Comparison of ENCODE assay signal across 1 cellular context in genomic region chr6:169078399-169079145, GRCh38.
TF ChIP-seq lines count a peak whose summit lies in the region.

No MANE protein-coding gene starts in this region.

TF ChIP-seq in IMR-90, 13 proteins besides CTCF, POLR2A, EP300 and RAD21 (continued from another document):
- TF ChIP-seq, protein P1, sequence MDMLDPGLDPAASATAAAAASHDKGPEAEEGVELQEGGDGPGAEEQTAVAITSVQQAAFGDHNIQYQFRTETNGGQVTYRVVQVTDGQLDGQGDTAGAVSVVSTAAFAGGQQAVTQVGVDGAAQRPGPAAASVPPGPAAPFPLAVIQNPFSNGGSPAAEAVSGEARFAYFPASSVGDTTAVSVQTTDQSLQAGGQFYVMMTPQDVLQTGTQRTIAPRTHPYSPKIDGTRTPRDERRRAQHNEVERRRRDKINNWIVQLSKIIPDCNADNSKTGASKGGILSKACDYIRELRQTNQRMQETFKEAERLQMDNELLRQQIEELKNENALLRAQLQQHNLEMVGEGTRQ (IDR thresholded peaks at IDR 0.05; ENCODE audit: low read depth, low read length), result no peak
- no peak for TF ChIP-seq BHLHE40 (IDR thresholded peaks at IDR 0.05; ENCODE audit: low read depth, low read length)
